Comparison of ENCODE assay signal across 8 cellular contexts in genomic region chr18:9971313-9971920, GRCh38. TPM values are rescaled to one million over a fixed set of nuclear protein-coding genes. Genes with fewer than 3 reads are reported as not detected.
DNase-seq lines count a peak whose midpoint lies in the region; ATAC-seq and TF ChIP-seq lines count a peak whose summit lies in the region.

No MANE protein-coding gene starts in this region.

- no peaks in the 10 kb centered on the region for H3K36me3 ChIP-seq in A673 (ENCODE audit: insufficient read depth, low read length, poor library complexity, severe bottlenecking)
- H3K36me3 ChIP-seq in WERI-Rb-1: no peaks in the 10 kb centered on the region
- no peaks in the 10 kb centered on the region for H3K36me3 ChIP-seq in breast epithelium

- POLR2A ChIA-PET in A673 (lab: Charles Lee; ENCODE audit: low non-redundant PET): no interaction called here

- H3K4me3 ChIP-seq in A673 (ENCODE audit: low read depth, low read length, poor library complexity, severe bottlenecking) (no peak overlapping the region), WERI-Rb-1 (ENCODE audit: low read depth, low read length) (no peak overlapping the region), breast epithelium (no peak overlapping the region)

- H3K27me3 ChIP-seq in A673 (replicated peaks; ENCODE audit: insufficient read depth, low read depth, low read length, poor library complexity) (no peaks in the 10 kb centered on the region), WERI-Rb-1 (ENCODE audit: insufficient read depth, low read depth, severe bottlenecking) (no peaks in the 10 kb centered on the region), breast epithelium (peaks cover 0 to 5% of the 10 kb centered on the region in 2 donors)

- no TSS peak for BruUV-seq in A673 (replicated peaks; lab: Mats Ljungman, UMichigan)

- DNase-seq in A673 (ENCODE audit: low spot score) (peak; percentile 89), NCI-H2171 (lab: John Stamatoyannopoulos, UW) (peak; percentile 30), WERI-Rb-1 (peak; percentile 66), breast epithelium (ENCODE audit: low spot score in 2 of 2) (peak; percentile 67 to 70), islet precursor cell (peak; percentile 75)
- peak; percentile 18 to 60 (median 46) for DNase-seq in stimulated activated CD4-positive, alpha-beta T cell treated with anti-CD3 and anti-CD28 coated beads, Interleukin-1b, Interleukin-23, amount 100 ng/mL, for 24 hours (ENCODE audit: low read depth in 4 of 4, low spot score in 1 of 4)

- TF ChIP-seq CTCF in A673 (conservative IDR thresholded peaks at IDR 0.05; ENCODE audit: low read depth, low read length): peak; percentile 83
- peak; percentile 56 for TF ChIP-seq CTCF in WERI-Rb-1 (IDR thresholded peaks at IDR 0.05; ENCODE audit: low read depth, low read length)
- peak; percentile 81 to 92 (median 86) for TF ChIP-seq CTCF in breast epithelium (IDR thresholded peaks at IDR 0.05)

- H3K4me1 ChIP-seq in A673 (ENCODE audit: insufficient read depth, low read length, poor library complexity, severe bottlenecking) (peaks cover 16% of the 10 kb centered on the region), breast epithelium (no peaks in the 10 kb centered on the region)

- H3K27ac ChIP-seq in A673 (ENCODE audit: low read depth, low read length, poor library complexity, severe bottlenecking) (peak overlapping the region; percentile 16), WERI-Rb-1 (no peak overlapping the region), breast epithelium (no peak overlapping the region)

- H3K9me3 ChIP-seq in A673 (ENCODE audit: low read depth, low read length, poor library complexity, severe bottlenecking) (peaks cover 15% of the 10 kb centered on the region), WERI-Rb-1 (ENCODE audit: severe bottlenecking) (peaks cover 9% of the 10 kb centered on the region), breast epithelium (peaks cover 5 to 12% of the 10 kb centered on the region in 2 donors)

- intact Hi-C loops in A673 (cut with micrococcal nuclease; ENCODE audit: unreplicated experiment): loop anchor here (1.0 to 10.0 kb wide), 10 partner anchors 91 to 1583 kb away; no protein-coding TSS in a partner anchor
- intact Hi-C loops in breast epithelium (cut with DNase I; ENCODE audit: low total_unique reads): no loop called here

- TF ChIP-seq POLR2A in breast epithelium (IDR thresholded peaks at IDR 0.05): no peak

- CTCF ChIA-PET in A673 (lab: Charles Lee): interaction anchor here (0.7 to 2.4 kb wide), 3 partner anchors 487 to 548 kb away, joined by 3 to 12 read pairs (median 4); no protein-coding TSS in a partner anchor

- peak; percentile 61 for ATAC-seq in GM19455 (IDR thresholded peaks at IDR 0.05; ENCODE audit: unreplicated experiment)
- no peak for ATAC-seq in HG02885 (IDR thresholded peaks at IDR 0.05; ENCODE audit: poor library complexity, unreplicated experiment)

RNA-seq across cellular contexts. Expression of gene VAPA, which starts 57.6 kb away (rescaled TPM):
- 185 and 204 TPM in 2 replicates for total RNA-seq in A673 (2021)
- 100 to 1,000 TPM; 235 to 263 (median 260) TPM for total RNA-seq in breast epithelium

Comparison
In these comparisons a context has a peak if more than half of its experiments do, and no peak if none do; other contexts are left out.
1. DNase-seq: peak in every context shown above with its lines; median percentile 89 in A673; 75 in islet precursor cell; 68 in breast epithelium; 66 in WERI-Rb-1; 46 in stimulated activated CD4-positive, alpha-beta T cell treated with anti-CD3 and anti-CD28 coated beads, Interleukin-1b, Interleukin-23, amount 100 ng/mL, for 24 hours; 30 in NCI-H2171.